Comparison of ENCODE assay signal across 11 cellular contexts in the genomic region with DNA sequence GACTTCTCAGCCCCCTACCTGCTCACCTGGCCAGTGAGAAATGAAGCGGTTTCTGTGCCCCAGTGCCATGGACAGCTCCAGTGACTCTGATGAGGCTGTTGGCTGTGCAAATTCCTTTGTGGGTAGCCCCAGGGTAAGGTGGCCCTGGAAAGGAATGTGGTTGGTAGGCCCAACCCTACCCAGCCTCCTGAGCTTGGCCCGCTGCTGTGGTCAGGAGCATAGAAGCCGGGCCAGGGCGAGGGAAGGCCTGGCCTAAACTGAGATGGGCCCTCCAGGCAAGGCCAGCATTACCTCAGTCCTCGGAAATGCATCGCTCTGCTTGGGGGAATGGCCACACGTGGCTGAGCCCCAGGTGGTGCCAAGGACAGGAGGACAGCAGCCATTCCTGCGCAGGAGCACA. TPM values are rescaled to one million over a fixed set of nuclear protein-coding genes. Genes with fewer than 3 reads are reported as not detected.
DNase-seq lines count a peak whose midpoint lies in the region; ATAC-seq and TF ChIP-seq lines count a peak whose summit lies in the region.
"Had no signal": no experiment of that assay in that cellular context is flagged by ENCODE, and none has a peak within 500 bp of the region (broad histone marks: within the 10 kb centered on the region; RNA-seq: fewer than 3 reads in every experiment).

No MANE protein-coding gene starts in this region.

- peak overlapping the region in 2 of 3 donors; percentile 50 to 57 for H3K9ac ChIP-seq in skeletal muscle tissue (ENCODE audit: low read depth in 1 of 3, low read length in 3 of 3)
- H3K9ac ChIP-seq in endodermal cell (ENCODE audit: extremely low read depth, low read length, poor library complexity, severe bottlenecking): no peak overlapping the region

- no peaks in the 10 kb centered on the region for H3K27me3 ChIP-seq in gastroesophageal sphincter
- no peaks in the 10 kb centered on the region for H3K27me3 ChIP-seq in skeletal muscle tissue (ENCODE audit: control insufficient read depth in 3 of 3, insufficient read depth in 3 of 3, low read length in 3 of 3)
- no peaks in the 10 kb centered on the region for H3K27me3 ChIP-seq in endodermal cell (ENCODE audit: control insufficient read depth, insufficient read depth, low read length, poor library complexity, severe bottlenecking)

- H3K36me3 Mint-ChIP-seq in endodermal cell (ENCODE audit: low read depth): no peaks in the 10 kb centered on the region

- ATAC-seq in gastroesophageal sphincter (no peak), HG02623 (IDR thresholded peaks at IDR 0.05; ENCODE audit: unreplicated experiment) (no peak)

- CTCF ChIA-PET in RWPE1 (lab: Yijun Ruan, JAX): interaction anchor here (0.8 kb wide), 1 partner anchor 19 kb away, joined by 4 read pairs; no protein-coding TSS in a partner anchor

- no peaks in the 10 kb centered on the region for H3K9me3 ChIP-seq in gastroesophageal sphincter
- H3K9me3 ChIP-seq in skeletal muscle tissue (ENCODE audit: control insufficient read depth in 3 of 3, low read length in 3 of 3): no peaks in the 10 kb centered on the region
- H3K9me3 ChIP-seq in endodermal cell (ENCODE audit: control insufficient read depth, low read length): no peaks in the 10 kb centered on the region

- no peaks in the 10 kb centered on the region for H3K9me3 Mint-ChIP-seq in endodermal cell

- peaks cover 0 to 94% (median 71%) of the 10 kb centered on the region in 3 donors for H3K4me1 ChIP-seq in gastroesophageal sphincter
- H3K4me1 ChIP-seq in skeletal muscle tissue (ENCODE audit: control insufficient read depth in 3 of 3, insufficient read depth in 3 of 3, low read length in 3 of 3): peaks cover 80 to 82% (median 81%) of the 10 kb centered on the region in 3 donors
- no peaks in the 10 kb centered on the region for H3K4me1 ChIP-seq in endodermal cell (ENCODE audit: control insufficient read depth, insufficient read depth, low read length)

- no peak for TF ChIP-seq EP300 in gastroesophageal sphincter (IDR thresholded peaks at IDR 0.05)

- H3K27ac ChIP-seq in RWPE1 (peak overlapping the region; percentile 96), gastroesophageal sphincter (peak overlapping the region in 3 of 4 donors; percentile 88 to 91 (median 91)), skeletal muscle tissue (ENCODE audit: low read depth, low read length) (peak overlapping the region; percentile 66), endodermal cell (ENCODE audit: low read depth, low read length) (no peak overlapping the region)

- TF ChIP-seq POLR2A in gastroesophageal sphincter (IDR thresholded peaks at IDR 0.05): no peak

- no peak overlapping the region for H3K4me3 Mint-ChIP-seq in endodermal cell

- DNase-seq in Daoy (ENCODE audit: low read depth): peak; percentile 77
- DNase-seq in RWPE1 (ENCODE audit: low spot score): peak; percentile 82
- DNase-seq in stimulated activated CD4-positive, alpha-beta T cell treated with anti-CD3 and anti-CD28 coated beads, Interleukin-12 subunit alpha, Interleukin-12 subunit beta, amount 100 ng/mL, for 4 hours: no peak
- DNase-seq in endodermal cell: no peak
- no peak for DNase-seq in NCI-H2196 treated with DMSO at 0.1 percent for 48 hours (lab: John Stamatoyannopoulos, UW; ENCODE audit: unreplicated experiment)
- DNase-seq: activated CD4-positive, CD25-positive, alpha-beta regulatory T cell treated with anti-CD3 and anti-CD28 coated beads, Interleukin-2, amount 50 U/mL, for 72 hours; activated naive CD4-positive, alpha-beta T cell treated with anti-CD3 and anti-CD28 coated beads, Interleukin-2, amount 50 U/mL, for 16 hours; NCI-H1105 treated with DMSO at 0.1 percent for 48 hours had no signal

- no peak overlapping the region for H3K27ac Mint-ChIP-seq in endodermal cell

- H3K4me3 ChIP-seq in gastroesophageal sphincter (no peak overlapping the region), skeletal muscle tissue (ENCODE audit: low read length in 3 of 3) (no peak overlapping the region), endodermal cell (ENCODE audit: low read length) (no peak overlapping the region)

- POLR2A ChIA-PET in RWPE1 (lab: Yijun Ruan, JAX; ENCODE audit: low non-redundant PET): no interaction called here

- TF ChIP-seq CTCF in RWPE1 (conservative IDR thresholded peaks at IDR 0.05; ENCODE audit: low read depth) (no peak), gastroesophageal sphincter (IDR thresholded peaks at IDR 0.05) (no peak), endodermal cell (conservative IDR thresholded peaks at IDR 0.05) (no peak)

- WGBS in gastroesophageal sphincter (ENCODE audit: low coverage in 1 of 2), 2 donors: no CpG with 5 or more reads among the region's 8 CpGs
- whole genome bisulfite sequencing in endodermal cell (ENCODE audit: insufficient coverage in 1 of 2, insufficient read length in 1 of 2), 2 experiments: 90 to 100% methylated on average over 2 to 8 of the region's 8 CpGs

- no peaks in the 10 kb centered on the region for H3K36me3 ChIP-seq in gastroesophageal sphincter
- no peaks in the 10 kb centered on the region for H3K36me3 ChIP-seq in skeletal muscle tissue (ENCODE audit: control insufficient read depth in 3 of 3, insufficient read depth in 3 of 3, low read length in 3 of 3)
- H3K36me3 ChIP-seq in endodermal cell (ENCODE audit: control insufficient read depth, insufficient read depth, low read length): no peaks in the 10 kb centered on the region

- peaks cover 33% of the 10 kb centered on the region for H3K4me1 Mint-ChIP-seq in endodermal cell

- no peaks in the 10 kb centered on the region for H3K27me3 Mint-ChIP-seq in endodermal cell (ENCODE audit: insufficient read depth)

RNA-seq across cellular contexts. Expression of gene DAGLA, which starts 16.9 kb away (rescaled TPM):
- total RNA-seq in Daoy (2014; rRNA removed; shearing (Covaris generic)): 0.65 and 0.91 TPM in 2 replicates
- total RNA-seq in gastroesophageal sphincter (1 to 10 TPM; 1.5 to 5.6 (median 3.4) TPM), skeletal muscle tissue (1.0 TPM), endodermal cell (1 to 10 TPM; 5.6 to 8.7 TPM)
- polyA plus RNA-seq in endodermal cell (2013, experiment 1 of 2): 6.4 TPM
- 5.5 TPM for polyA plus RNA-seq in endodermal cell (2013, experiment 2 of 2)

RNA-seq across cellular contexts. Expression of gene MYRF, which starts 55.3 kb away (rescaled TPM):
- total RNA-seq in Daoy (2014; rRNA removed; shearing (Covaris generic)): 0.68 and 2.1 TPM in 2 replicates
- under 1 TPM; 0.10 to 0.78 (median 0.19) TPM for total RNA-seq in gastroesophageal sphincter
- not detected for total RNA-seq in skeletal muscle tissue
- 10 to 100 TPM; 30.3 to 61.7 TPM for total RNA-seq in endodermal cell
- 16.6 TPM for polyA plus RNA-seq in endodermal cell (2013, experiment 1 of 2)
- 14.9 TPM for polyA plus RNA-seq in endodermal cell (2013, experiment 2 of 2)

Comparison
In these comparisons a context has a peak if more than half of its experiments do, and no peak if none do; other contexts are left out.
1. DNase-seq: peak in Daoy (single experiment) and RWPE1 (single experiment); none in stimulated activated CD4-positive, alpha-beta T cell treated with anti-CD3 and anti-CD28 coated beads, Interleukin-12 subunit alpha, Interleukin-12 subunit beta, amount 100 ng/mL, for 4 hours (single experiment), endodermal cell (single experiment) and NCI-H2196 treated with DMSO at 0.1 percent for 48 hours (single experiment).
2. RNA of gene MYRF, which starts 55.3 kb away (total RNA-seq): 30.3 to 61.7 TPM in endodermal cell; 0.68 to 2.1 TPM in Daoy, 0.10 to 0.78 TPM in gastroesophageal sphincter and not detected in skeletal muscle tissue (single experiment); every median in the first group is over 10 times any median in the second.